In the genomic region with DNA sequence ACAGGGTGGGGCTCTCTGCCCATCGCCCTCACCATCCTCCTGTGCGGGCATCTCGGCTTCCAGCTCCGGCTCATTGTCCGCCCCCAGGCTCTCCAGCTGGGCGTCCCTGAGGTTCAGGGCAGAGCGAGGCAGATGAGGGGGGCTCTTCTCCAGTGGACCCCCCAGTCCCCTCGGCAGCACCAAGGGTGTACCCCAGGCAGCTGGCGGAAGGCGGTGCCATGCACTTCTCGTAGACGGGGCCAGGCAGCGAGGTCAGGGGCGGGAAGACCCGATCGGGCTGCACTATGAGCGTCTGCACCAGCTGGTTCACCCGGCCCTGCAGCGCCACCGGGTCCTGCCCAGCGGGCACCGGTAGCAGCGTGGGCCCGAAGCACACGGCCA, we compare ENCODE assay signal across 31 cellular contexts. TPM values are rescaled to one million over a fixed set of nuclear protein-coding genes. Genes with fewer than 3 reads are reported as not detected.
"Had no signal": no experiment of that assay in that cellular context is flagged by ENCODE, and none has a peak within 500 bp of the region (broad histone marks: within the 10 kb centered on the region; RNA-seq: fewer than 3 reads in every experiment).

No MANE protein-coding gene starts in this region.

- H3K27me3 Mint-ChIP-seq: naive thymus-derived CD4-positive, alpha-beta T cell; progenitor cell of endocrine pancreas; stimulated activated naive B cell treated with anti-CD40 and anti-IgM and Interleukin-4, amounts not matched to agents 10 μg/mL and 1 μg/mL and 100 μg/mL, for 72 hours; stimulated activated naive CD8-positive, alpha-beta T cell treated with anti-CD3 and anti-CD28 coated beads, Interleukin-15, Interleukin-2, amounts not matched to agents 100 ng/mL and 50 ng/mL, for 24 hours had no signal

- H3K79me2 ChIP-seq: parathyroid adenoma had no signal

- H3K4me1 Mint-ChIP-seq: nephron had no signal

- ATAC-seq: naive thymus-derived CD4-positive, alpha-beta T cell; psoas muscle; right lobe of liver; stimulated activated effector memory CD8-positive, alpha-beta T cell treated with anti-CD3 and anti-CD28 coated beads, Interleukin-12 subunit alpha, Interleukin-12 subunit beta, amount 100 ng/mL, for 72 hours; stimulated activated naive B cell treated with anti-CD40 and anti-IgM and Interleukin-4, amounts not matched to agents 10 μg/mL and 1 μg/mL and 100 μg/mL, for 72 hours had no signal

- H3K9me3 ChIP-seq: ovary, psoas muscle, right lobe of liver, sigmoid colon, stomach, thoracic aorta, thyroid gland, tibial nerve, upper lobe of left lung, vagina had no signal

- H3K36me3 Mint-ChIP-seq: neural progenitor cell had no signal

- H3K4me3 ChIP-seq: neural progenitor cell, ovary, psoas muscle, right lobe of liver, sigmoid colon, stomach, thoracic aorta, thyroid gland, tibial nerve, upper lobe of left lung, vagina had no signal

- FAIRE-seq: small intestine, urothelium cell line had no signal

- H3K4me2 ChIP-seq: neural progenitor cell had no signal

- H3K4me3 Mint-ChIP-seq: nephron; neural progenitor cell; stimulated activated effector memory CD8-positive, alpha-beta T cell treated with anti-CD3 and anti-CD28 coated beads, Interleukin-12 subunit alpha, Interleukin-12 subunit beta, amount 100 ng/mL, for 72 hours; stimulated activated naive B cell treated with anti-CD40 and anti-IgM and Interleukin-4, amounts not matched to agents 10 μg/mL and 1 μg/mL and 100 μg/mL, for 72 hours; stimulated activated naive CD8-positive, alpha-beta T cell treated with anti-CD3 and anti-CD28 coated beads, Interleukin-15, Interleukin-2, amounts not matched to agents 100 ng/mL and 50 ng/mL, for 24 hours had no signal

- H3K9me3 Mint-ChIP-seq: naive thymus-derived CD4-positive, alpha-beta T cell; stimulated activated effector memory CD8-positive, alpha-beta T cell treated with anti-CD3 and anti-CD28 coated beads, Interleukin-12 subunit alpha, Interleukin-12 subunit beta, amount 100 ng/mL, for 72 hours; stimulated activated naive B cell treated with anti-CD40 and anti-IgM and Interleukin-4, amounts not matched to agents 10 μg/mL and 1 μg/mL and 100 μg/mL, for 72 hours; stimulated activated naive CD8-positive, alpha-beta T cell treated with anti-CD3 and anti-CD28 coated beads, Interleukin-15, Interleukin-2, amounts not matched to agents 100 ng/mL and 50 ng/mL, for 24 hours had no signal

- H3K27ac ChIP-seq: neural progenitor cell, ovary, parathyroid adenoma, psoas muscle, right lobe of liver, sigmoid colon, stomach, thoracic aorta, thyroid gland, tibial nerve, upper lobe of left lung, vagina had no signal

- H2AFZ ChIP-seq: neural progenitor cell, parathyroid adenoma had no signal

- H3K36me3 ChIP-seq: neural progenitor cell, ovary, right lobe of liver, sigmoid colon, thoracic aorta, thyroid gland, tibial nerve, vagina had no signal

- H3K4me1 ChIP-seq: neural progenitor cell, parathyroid adenoma, psoas muscle, right lobe of liver, sigmoid colon, thyroid gland, tibial nerve, vagina had no signal

- H3K9ac ChIP-seq: neural progenitor cell, parathyroid adenoma had no signal

- H3K27me3 ChIP-seq: neural progenitor cell, ovary, right lobe of liver, thyroid gland, tibial nerve, upper lobe of left lung, vagina had no signal

- DNase-seq: naive thymus-derived CD4-positive, alpha-beta T cell; occipital lobe; psoas muscle; right cardiac atrium; right lobe of liver; small intestine; stimulated activated CD4-positive, alpha-beta T cell treated with anti-CD3 and anti-CD28 coated beads, Interleukin-15, amount 100 ng/mL, for 24 hours; stimulated activated CD4-positive, alpha-beta T cell treated with anti-CD3 and anti-CD28 coated beads, Interleukin-2, amount 100 ng/mL, for 24 hours; stimulated activated CD4-positive, alpha-beta T cell treated with anti-CD3 and anti-CD28 coated beads, Interleukin-2, amount 100 ng/mL, for 48 hours; stimulated activated CD4-positive, alpha-beta T cell treated with anti-CD3 and anti-CD28 coated beads, Interleukin-4, amount 100 ng/mL, for 24 hours; stimulated activated naive B cell treated with anti-CD40 and anti-IgM and Interleukin-4, amounts not matched to agents 10 μg/mL and 1 μg/mL and 100 μg/mL, for 72 hours; stimulated activated naive CD4-positive, alpha-beta T cell treated with Interleukin-2 at 50 U/mL for 16 hours; stomach; thyroid gland; trophoblast cell; upper lobe of left lung had no signal

- H3K27ac Mint-ChIP-seq: nephron; neural progenitor cell; progenitor cell of endocrine pancreas; stimulated activated effector memory CD8-positive, alpha-beta T cell treated with anti-CD3 and anti-CD28 coated beads, Interleukin-12 subunit alpha, Interleukin-12 subunit beta, amount 100 ng/mL, for 72 hours; stimulated activated naive CD8-positive, alpha-beta T cell treated with anti-CD3 and anti-CD28 coated beads, Interleukin-15, Interleukin-2, amounts not matched to agents 100 ng/mL and 50 ng/mL, for 24 hours had no signal

RNA-seq across cellular contexts. Expression of a gene that starts 5.5 kb away (rescaled TPM):
- total RNA-seq: occipital lobe, osteoblast, progenitor cell of endocrine pancreas, temporal lobe, thoracic aorta had no signal
- polyA plus RNA-seq: naive thymus-derived CD4-positive, alpha-beta T cell; neural cell had no signal
